ENCODE assay signal across 8 cellular contexts in the genomic region with DNA sequence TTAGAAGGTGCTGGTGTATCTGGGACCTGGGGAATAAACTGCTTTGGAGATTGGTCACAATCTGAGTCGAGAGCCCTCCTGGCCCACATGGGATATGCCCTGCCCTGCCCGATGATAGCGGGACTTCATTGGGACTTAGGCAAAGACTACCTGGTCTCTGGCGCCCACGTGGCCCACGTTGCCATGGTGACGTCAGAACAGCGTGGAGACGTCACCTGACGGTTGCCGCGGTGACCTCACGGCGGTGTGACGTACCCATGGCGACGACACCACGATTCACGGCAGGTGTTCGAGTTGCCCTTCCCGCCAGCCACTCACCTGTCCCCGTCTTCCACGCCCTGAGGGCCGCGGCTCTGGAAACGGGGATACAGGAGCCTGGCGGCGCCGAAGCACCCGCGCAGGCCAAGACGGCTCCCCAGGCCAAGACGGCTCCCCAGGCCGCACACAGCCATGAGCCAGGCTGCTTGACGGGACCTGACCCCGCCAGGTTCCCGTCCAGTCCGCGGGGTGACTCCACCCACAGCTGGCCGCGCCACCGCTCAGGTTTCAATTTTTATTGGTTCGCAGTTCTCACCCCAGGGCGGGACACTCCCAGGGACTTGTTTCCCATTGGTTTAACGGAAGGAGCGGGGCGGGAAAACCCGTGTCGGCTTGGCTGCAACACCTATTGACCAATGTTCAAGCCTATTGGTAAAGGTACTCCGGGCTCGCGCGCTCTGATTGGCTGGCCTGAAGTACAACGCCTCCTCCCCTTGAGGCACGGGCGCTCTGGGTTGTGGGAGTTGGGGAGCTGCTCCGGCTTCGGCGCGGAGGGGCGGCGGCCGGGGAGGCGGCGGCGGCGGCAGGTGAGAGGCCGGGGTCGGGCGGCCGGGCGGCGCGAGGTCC. TPM values are rescaled to one million over a fixed set of nuclear protein-coding genes. Genes with fewer than 3 reads are reported as not detected.
DNase-seq lines count a peak whose midpoint lies in the region; ATAC-seq and TF ChIP-seq lines count a peak whose summit lies in the region.

A gene (minus strand): TSS at position 476 of the 885 bp plus-strand sequence. CDS start 24 bp downstream, at position 452.
A gene (plus strand): TSS at position 766 of the 885 bp plus-strand sequence. CDS start 1,029 bp downstream, outside the sequence.

- peak; percentile 92 for ATAC-seq in GM21529 (IDR thresholded peaks at IDR 0.05; ENCODE audit: unreplicated experiment)

- no peaks in the 10 kb centered on the region for H3K27me3 ChIP-seq in mononuclear cell (ENCODE audit: insufficient read depth, low read length)

- H3K9me3 ChIP-seq in mononuclear cell (ENCODE audit: low read depth, low read length), result no peaks in the 10 kb centered on the region

- H3K27ac Mint-ChIP-seq in IgD-negative memory B cell, result peak within 1 kb of the TSS; percentile 81 to 97 (median 97)

- no peaks in the 10 kb centered on the region for H3K9me3 Mint-ChIP-seq in IgD-negative memory B cell

- TF ChIP-seq CTCF in epithelial cell of esophagus (IDR thresholded peaks at IDR 0.05; ENCODE audit: insufficient read depth, low read depth, low read length, missing control alignments), result no peak

- H3K36me3 Mint-ChIP-seq in IgD-negative memory B cell, result no peaks in the 10 kb centered on the region

- peak; percentile 97 for DNase-seq in DMS 273 treated with DMSO at 0.1 percent for 48 hours (lab: John Stamatoyannopoulos, UW)
- DNase-seq in OCI-M2 (lab: John Stamatoyannopoulos, UW; ENCODE audit: unreplicated experiment), result peak; percentile 80
- peak; percentile 95 for DNase-seq in activated T-cell treated with anti-CD3 and anti-CD28 coated beads for 4 hours
- peak; percentile 100 for DNase-seq in epithelial cell of esophagus (ENCODE audit: low read depth)
- DNase-seq in stimulated activated CD8-positive, alpha-beta memory T cell treated with anti-CD3 and anti-CD28 coated beads, Interleukin-4, amount 100 ng/mL, for 1 hour (ENCODE audit: low read depth in 2 of 2, low spot score in 1 of 2), result peak; percentile 95 to 96

- H3K4me1 ChIP-seq in mononuclear cell (ENCODE audit: insufficient read depth, low read length), result peaks cover 21% of the 10 kb centered on the region

- H3K4me3 Mint-ChIP-seq in IgD-negative memory B cell, result peak within 1 kb of the TSS; percentile 91 to 98 (median 96)

- H3K27me3 Mint-ChIP-seq in IgD-negative memory B cell, result no peaks in the 10 kb centered on the region

- H3K4me3 ChIP-seq in epithelial cell of esophagus (ENCODE audit: low read length) (peak within 1 kb of the TSS; percentile 85), mononuclear cell (ENCODE audit: low read length) (peak within 1 kb of the TSS; percentile 65)

- H3K4me1 Mint-ChIP-seq in IgD-negative memory B cell, result peaks cover 9 to 25% (median 18%) of the 10 kb centered on the region in 3 donors

RNA-seq across cellular contexts. Expression of the first gene that starts in this region (rescaled TPM):
- polyA plus RNA-seq in IgD-negative memory B cell, result 21.7 TPM
- 5.2 TPM for total RNA-seq in mononuclear cell

RNA-seq across cellular contexts. Expression of the second gene that starts in this region (rescaled TPM):
- 2.6 TPM for polyA plus RNA-seq in IgD-negative memory B cell
- 3.9 TPM for total RNA-seq in mononuclear cell

Comparison
In these comparisons a context has a peak if more than half of its experiments do, and no peak if none do; other contexts are left out.
1. Peak in every context shown above with its lines: DNase-seq, ATAC-seq and H3K4me3 ChIP-seq.